In genomic region chr22:47162865-47163264, GRCh38 we compare ENCODE assay signal across 1 cellular context.
TF ChIP-seq lines count a peak whose summit lies in the region.

No MANE protein-coding gene starts in this region.

TF ChIP-seq in H1, 55 proteins besides CTCF, POLR2A, EP300 and RAD21:
- TF ChIP-seq ASH2L (IDR thresholded peaks at IDR 0.05; ENCODE audit: low read length) (no peak), RXRA (IDR thresholded peaks at IDR 0.05; ENCODE audit: insufficient read depth, low read depth, low read length) (no peak), EZH2 (IDR thresholded peaks at IDR 0.05; ENCODE audit: low read depth, low read length, severe bottlenecking) (no peak), RNF2 (IDR thresholded peaks at IDR 0.05; ENCODE audit: borderline replicate concordance, low read depth, low read length, missing control alignments, poor library complexity, severe bottlenecking) (no peak), SP2 (IDR thresholded peaks at IDR 0.05; ENCODE audit: low read length) (no peak)
